In the genomic region with DNA sequence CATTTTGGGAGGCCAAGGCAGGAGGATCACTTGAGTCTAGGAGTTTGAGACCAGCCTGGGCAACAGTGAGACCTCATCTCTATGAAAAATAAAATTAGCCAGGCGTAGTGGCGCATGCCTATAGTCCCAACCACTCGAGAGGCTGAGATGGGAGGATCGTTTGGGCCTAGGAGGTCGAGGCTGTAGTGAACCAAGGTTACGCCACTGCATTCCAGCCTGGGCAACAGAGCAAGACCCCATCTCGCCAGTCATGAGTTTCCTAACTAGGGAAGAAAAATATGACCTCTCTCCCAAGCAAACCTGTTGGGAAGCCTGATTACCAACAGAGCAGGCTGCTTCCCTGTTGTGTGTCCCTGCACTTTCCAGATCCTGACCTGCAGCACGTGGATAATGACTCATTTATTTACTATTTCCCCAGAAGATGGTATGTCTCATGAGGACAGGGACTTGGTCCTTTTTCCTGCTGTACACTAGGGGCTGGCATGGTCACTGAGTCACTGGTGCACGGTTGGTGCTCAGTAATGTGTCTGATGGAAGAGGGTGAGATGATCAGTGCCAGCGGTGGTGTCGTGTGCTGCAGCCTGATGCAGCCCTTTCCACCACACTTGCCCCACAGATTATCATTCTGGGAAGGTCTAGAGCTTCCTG, we compare ENCODE assay signal across 1 cellular context.
TF ChIP-seq lines count a peak whose summit lies in the region.

No MANE protein-coding gene starts in this region.

TF ChIP-seq in K562, 482 proteins besides CTCF, POLR2A, EP300 and RAD21:
- TF ChIP-seq ZNF121 (CRISPR knock-in tag; conservative IDR thresholded peaks at IDR 0.05) (peak; percentile 67), CEBPB (tag; IDR thresholded peaks at IDR 0.05) (no peak)
